In the genomic region with DNA sequence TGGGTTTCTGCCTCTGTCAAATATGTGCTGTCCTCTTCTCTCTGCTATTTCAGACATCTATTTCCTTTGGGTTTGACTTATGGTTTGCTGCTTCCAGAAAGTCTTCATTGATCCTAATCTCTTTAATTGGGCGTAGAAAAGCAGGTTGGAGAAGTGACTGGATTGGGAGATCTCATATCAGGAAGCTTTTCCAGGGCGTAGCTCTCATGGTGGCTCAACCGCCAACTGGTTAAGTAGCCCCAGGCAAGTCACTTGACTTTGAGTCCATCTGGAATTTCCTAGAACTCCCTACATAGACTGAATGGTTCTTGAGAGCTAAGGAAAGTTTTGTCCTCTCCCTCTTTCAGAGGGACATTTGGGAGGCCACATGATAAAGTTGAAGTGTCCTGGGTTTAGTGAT, we compare ENCODE assay signal across 16 cellular contexts.
"Had no signal": no experiment of that assay in that cellular context is flagged by ENCODE, and none has a peak within 500 bp of the region (broad histone marks: within the 10 kb centered on the region; RNA-seq: fewer than 3 reads in every experiment).

No MANE protein-coding gene starts in this region.

- ATAC-seq: foreskin keratinocyte; heart right ventricle; left cardiac atrium; left lung; naive thymus-derived CD4-positive, alpha-beta T cell; right lobe of liver; stimulated activated naive B cell treated with anti-CD40 and anti-IgM and Interleukin-4, amounts not matched to agents 10 μg/mL and 1 μg/mL and 100 μg/mL, for 72 hours had no signal

- DNase-seq: dermis blood vessel endothelial cell; effector memory CD4-positive, alpha-beta T cell; foreskin keratinocyte; glutamatergic neuron; heart right ventricle; hippocampal formation; left cardiac atrium; left lung; mesenchymal stem cell; naive thymus-derived CD4-positive, alpha-beta T cell; right lobe of liver; small intestine; stimulated activated CD4-positive, alpha-beta T cell treated with anti-CD3 and anti-CD28 coated beads, Interleukin-15, amount 100 ng/mL, for 24 hours; stimulated activated CD4-positive, alpha-beta T cell treated with anti-CD3 and anti-CD28 coated beads, Interleukin-2, amount 100 ng/mL, for 48 hours; stimulated activated naive B cell treated with anti-CD40 and anti-IgM and Interleukin-4, amounts not matched to agents 10 μg/mL and 1 μg/mL and 100 μg/mL, for 72 hours; transverse colon had no signal
